ENCODE assay signal across 1 cellular context in genomic region chr6:57193177-57193576, GRCh38.
TF ChIP-seq lines count a peak whose summit lies in the region.

No MANE protein-coding gene starts in this region.

TF ChIP-seq in IMR-90, 13 proteins besides CTCF, POLR2A, EP300 and RAD21:
- peak; percentile 18; the same call in 1 of the 2 replicates for TF ChIP-seq CEBPB (IDR thresholded peaks at IDR 0.05; ENCODE audit: low read depth, low read length)
- no peak for TF ChIP-seq MAZ (IDR thresholded peaks at IDR 0.05; ENCODE audit: borderline replicate concordance, low read depth, low read length)
